In genomic region chr19:38697197-38697596, GRCh38 we compare ENCODE assay signal across 12 cellular contexts. TPM values are rescaled to one million over a fixed set of nuclear protein-coding genes. Genes with fewer than 3 reads are reported as not detected.
DNase-seq lines count a peak whose midpoint lies in the region; ATAC-seq and TF ChIP-seq lines count a peak whose summit lies in the region.
"Had no signal": no experiment of that assay in that cellular context is flagged by ENCODE, and none has a peak within 500 bp of the region (broad histone marks: within the 10 kb centered on the region; RNA-seq: fewer than 3 reads in every experiment).

No MANE protein-coding gene starts in this region.

- DNase-seq in Calu3 (no peak), adrenal gland (peak in 1 of 7 donors; percentile 28), foreskin keratinocyte (peak in 1 of 2 donors; percentile 57), smooth muscle cell (lab: John Stamatoyannopoulos, UW; ENCODE audit: unreplicated experiment) (no peak), kidney glomerular epithelial cell (lab: John Stamatoyannopoulos, UW) (no peak), NCI-H510A (lab: John Stamatoyannopoulos, UW) (no peak), HuH-7 (ENCODE audit: low spot score) (no peak), superior temporal gyrus (ENCODE audit: extremely low spot score) (no peak)
- DNase-seq: amniotic stem cell, GF-D8, naive B cell, NCI-H2227 treated with DMSO at 0.1 percent for 48 hours had no signal

- peaks cover 95% of the 10 kb centered on the region for H3K79me2 ChIP-seq in smooth muscle cell (ENCODE audit: low read depth)

- peaks cover 87% of the 10 kb centered on the region for H3K4me1 Mint-ChIP-seq in Calu3 (ENCODE audit: low read depth, unreplicated experiment)

- CTCF ChIA-PET in Calu3 (lab: Charles Lee), result no interaction called here

- no peak overlapping the region for H2AFZ ChIP-seq in smooth muscle cell (ENCODE audit: low read depth)

- H3K36me3 ChIP-seq in adrenal gland (replicated peaks in 1 of 2) (peaks cover 0 to 17% of the 10 kb centered on the region in 2 donors), smooth muscle cell (ENCODE audit: low read depth) (no peaks in the 10 kb centered on the region)

- H3K27me3 Mint-ChIP-seq in Calu3 (ENCODE audit: unreplicated experiment), result no peaks in the 10 kb centered on the region
- H3K27me3 Mint-ChIP-seq: naive B cell had no signal

- H3K9me3 Mint-ChIP-seq in Calu3 (ENCODE audit: low read depth, unreplicated experiment), result no peaks in the 10 kb centered on the region
- H3K9me3 Mint-ChIP-seq: naive B cell had no signal

- WGBS in adrenal gland, 4 donors, result 77 to 84% (median 80%) methylated on average over 4 to 6 of the region's 6 CpGs
- WGBS in smooth muscle cell (ENCODE audit: low lambda C conversion rate), result 93% methylated on average over 6 of the region's 6 CpGs

- peak overlapping the region in 3 of 5 donors; percentile 30 to 93 (median 88) for H3K27ac ChIP-seq in adrenal gland
- H3K27ac ChIP-seq in foreskin keratinocyte, result peak overlapping the region; percentile 77
- H3K27ac ChIP-seq in smooth muscle cell (ENCODE audit: low read depth), result peak overlapping the region; percentile 33

- intact Hi-C loops in Calu3 (cut with micrococcal nuclease; ENCODE audit: unreplicated experiment) (no loop called here), adrenal gland (cut with DNase I) (no loop called here)

- no peak overlapping the region for H3K4me2 ChIP-seq in smooth muscle cell

- H3K36me3 Mint-ChIP-seq in Calu3 (ENCODE audit: insufficient read depth, unreplicated experiment), result peaks cover 100% of the 10 kb centered on the region
- H3K36me3 Mint-ChIP-seq: naive B cell had no signal

- peak overlapping the region; percentile 100 for H3K27ac Mint-ChIP-seq in Calu3 (ENCODE audit: unreplicated experiment)

- TF ChIP-seq CTCF in Calu3 (IDR thresholded peaks at IDR 0.05; ENCODE audit: unreplicated experiment) (no peak), adrenal gland (IDR thresholded peaks at IDR 0.05) (no peak), foreskin keratinocyte (conservative IDR thresholded peaks at IDR 0.05) (no peak), smooth muscle cell (IDR thresholded peaks at IDR 0.05; ENCODE audit: borderline replicate concordance, insufficient read depth, poor library complexity, severe bottlenecking) (no peak)

- no peaks in the 10 kb centered on the region for H3K27me3 ChIP-seq in adrenal gland
- H3K27me3 ChIP-seq in foreskin keratinocyte, result no peaks in the 10 kb centered on the region
- no peaks in the 10 kb centered on the region for H3K27me3 ChIP-seq in smooth muscle cell (ENCODE audit: low read depth)

- peak; percentile 15 for ATAC-seq in foreskin keratinocyte

- no peak overlapping the region for H3K4me3 Mint-ChIP-seq in Calu3 (ENCODE audit: low read depth, unreplicated experiment)
- H3K4me3 Mint-ChIP-seq: naive B cell had no signal

- TF ChIP-seq POLR2A in adrenal gland (IDR thresholded peaks at IDR 0.05), result no peak

- no TSS peak for BruUV-seq in Calu3 (replicated peaks; lab: Mats Ljungman, UMichigan)

- H3F3A ChIP-seq in smooth muscle cell (ENCODE audit: low read depth), result peaks cover 12% of the 10 kb centered on the region

- H3K4me1 ChIP-seq in adrenal gland (replicated peaks in 1 of 2) (peaks cover 55 to 100% of the 10 kb centered on the region in 2 donors), foreskin keratinocyte (peaks cover 47% of the 10 kb centered on the region), smooth muscle cell (ENCODE audit: low read depth) (peaks cover 29% of the 10 kb centered on the region)

- peaks cover 91% of the 10 kb centered on the region for H4K20me1 ChIP-seq in smooth muscle cell (ENCODE audit: low read depth)

- H3K4me3 ChIP-seq in adrenal gland (no peak overlapping the region), smooth muscle cell (no peak overlapping the region)

- no peaks in the 10 kb centered on the region for H3K9me3 ChIP-seq in adrenal gland (replicated peaks in 1 of 3)
- H3K9me3 ChIP-seq in smooth muscle cell (replicated peaks; ENCODE audit: low read depth), result no peaks in the 10 kb centered on the region

- no peak overlapping the region for H3K9ac ChIP-seq in smooth muscle cell (ENCODE audit: low read depth)

RNA-seq across cellular contexts. Expression of gene CAPN12, which starts 47.1 kb away (rescaled TPM):
- total RNA-seq in Calu3 (2022), result 14.5 and 14.7 TPM in 2 replicates
- 1 to 10 TPM in 5 of 8 donors, under 1 TPM in 2, not detected in 1; 0.39 to 5.0 (median 3.7) TPM for total RNA-seq in adrenal gland
- 10 to 100 TPM in 2 of 3 donors, under 1 TPM in 1; 0.68 to 23.1 (median 11.2) TPM for polyA plus RNA-seq in adrenal gland
- total RNA-seq in foreskin keratinocyte, result 0.78 and 1.4 TPM in 2 replicates
- polyA plus RNA-seq in foreskin keratinocyte, result 1.6 and 2.5 TPM in 2 replicates
- total RNA-seq in smooth muscle cell, result 3.2 and 5.5 TPM in 2 replicates
- polyA plus RNA-seq in smooth muscle cell, result 1.4 and 6.5 TPM in 2 replicates

RNA-seq across cellular contexts. Expression of gene ACTN4, which starts 49.7 kb away (rescaled TPM):
- total RNA-seq in Calu3 (2022), result 1,462 and 1,577 TPM in 2 replicates
- 100 to 1,000 TPM; 430 to 773 (median 575) TPM for total RNA-seq in adrenal gland
- 100 to 1,000 TPM; 148 to 586 (median 554) TPM for polyA plus RNA-seq in adrenal gland
- total RNA-seq in foreskin keratinocyte, result 499 and 534 TPM in 2 replicates
- polyA plus RNA-seq in foreskin keratinocyte, result 532 and 546 TPM in 2 replicates
- 311 TPM in 2 replicates for total RNA-seq in smooth muscle cell
- polyA plus RNA-seq in smooth muscle cell, result 53.8 and 60.4 TPM in 2 replicates

Comparison
In these comparisons a context has a peak if more than half of its experiments do, and no peak if none do; other contexts are left out.
1. H3K27ac ChIP-seq: peak in every context shown above with its lines; median percentile 88 in adrenal gland; 77 in foreskin keratinocyte; 33 in smooth muscle cell.